25 cellular contexts compared by ENCODE assay signal in the genomic region with DNA sequence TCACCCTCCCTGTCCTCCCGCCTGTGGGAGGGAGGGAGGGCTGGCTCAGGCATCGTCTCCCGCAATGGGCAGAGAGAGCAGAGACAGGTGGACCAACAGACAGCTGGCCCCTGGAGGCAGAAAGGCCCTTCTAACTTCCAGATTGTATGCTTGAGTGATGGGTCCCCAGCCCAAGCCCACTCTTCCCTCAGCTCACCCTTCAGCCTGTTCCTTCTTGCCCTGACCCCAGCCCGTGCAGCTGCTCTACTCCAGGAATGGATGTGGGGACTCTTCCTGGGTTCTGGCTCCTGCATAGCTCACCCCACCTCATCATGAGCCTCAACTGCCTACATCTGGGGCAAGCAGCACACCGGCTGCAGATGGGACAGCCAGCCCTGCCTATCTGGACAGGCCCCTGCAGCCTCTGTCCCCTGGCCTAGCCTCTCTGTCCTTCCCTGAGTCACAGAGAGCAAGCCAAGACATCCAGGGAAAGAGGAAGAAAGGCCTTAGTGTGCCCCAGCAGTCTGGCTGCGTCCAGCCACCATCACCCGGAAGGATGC. TPM values are rescaled to one million over a fixed set of nuclear protein-coding genes. Genes with fewer than 3 reads are reported as not detected.
"Had no signal": no experiment of that assay in that cellular context is flagged by ENCODE, and none has a peak within 500 bp of the region (broad histone marks: within the 10 kb centered on the region; RNA-seq: fewer than 3 reads in every experiment).

No MANE protein-coding gene starts in this region.

- H3K4me3 ChIP-seq: esophagus squamous epithelium, gastroesophageal sphincter, prostate gland, spleen, thoracic aorta, transverse colon had no signal

- H3K36me3 ChIP-seq: esophagus squamous epithelium, gastroesophageal sphincter, prostate gland, spleen, thoracic aorta, transverse colon had no signal

- H3K27ac ChIP-seq: esophagus squamous epithelium, gastroesophageal sphincter, parathyroid adenoma, prostate gland, spleen, thoracic aorta had no signal

- H3K9ac ChIP-seq: parathyroid adenoma had no signal

- DNase-seq: esophagus squamous epithelium; foreskin fibroblast; glutamatergic neuron; immature natural killer cell; left colon; naive thymus-derived CD4-positive, alpha-beta T cell; nephron progenitor cell; retina; stimulated activated CD4-positive, alpha-beta T cell treated with anti-CD3 and anti-CD28 coated beads, Interleukin-15, amount 100 ng/mL, for 24 hours; stimulated activated CD4-positive, alpha-beta T cell treated with anti-CD3 and anti-CD28 coated beads, Interleukin-1b, Interleukin-23, amount 100 ng/mL, for 48 hours; stimulated activated CD4-positive, alpha-beta T cell treated with anti-CD3 and anti-CD28 coated beads, Interleukin-4, amount 100 ng/mL, for 24 hours; transverse colon had no signal

- ATAC-seq: sciatic nerve had no signal

- H2AFZ ChIP-seq: parathyroid adenoma had no signal

- H3K9me3 ChIP-seq: esophagus squamous epithelium, gastroesophageal sphincter, prostate gland, spleen, thoracic aorta, transverse colon had no signal

- H3K4me1 ChIP-seq: parathyroid adenoma, prostate gland had no signal

- H3K79me2 ChIP-seq: parathyroid adenoma had no signal

- FAIRE-seq: colon, keratinocyte had no signal

RNA-seq across cellular contexts. Expression of gene SLC22A7, which starts 11.5 kb away (rescaled TPM):
- total RNA-seq: epithelial cell of proximal tubule; esophagus squamous epithelium; gastroesophageal sphincter; left colon; lung microvascular endothelial cell; mononuclear cell; naive thymus-derived CD4-positive, alpha-beta T cell; prostate gland; sciatic nerve; skeletal muscle tissue; spleen; thoracic aorta; transverse colon; ureter had no signal
- polyA plus RNA-seq: immature natural killer cell; keratinocyte; naive thymus-derived CD4-positive, alpha-beta T cell; spleen had no signal

RNA-seq across cellular contexts. Expression of gene CRIP3, which starts 22.1 kb away (rescaled TPM):
- total RNA-seq: epithelial cell of proximal tubule, gastroesophageal sphincter, lung microvascular endothelial cell, thoracic aorta had no signal
- polyA plus RNA-seq: naive thymus-derived CD4-positive, alpha-beta T cell had no signal

RNA-seq across cellular contexts. Expression of gene TTBK1, which starts 43.2 kb away (rescaled TPM):
- total RNA-seq: skeletal muscle tissue, thoracic aorta, ureter had no signal
- polyA plus RNA-seq: immature natural killer cell; keratinocyte; naive thymus-derived CD4-positive, alpha-beta T cell had no signal
